26 cellular contexts compared by ENCODE assay signal in genomic region chr15:43183270-43183669, GRCh38. TPM values are rescaled to one million over a fixed set of nuclear protein-coding genes. Genes with fewer than 3 reads are reported as not detected.
A peak's percentile ranks its signal among the peaks of the same experiment; 100 is the strongest.
DNase-seq lines count a peak whose midpoint lies in the region; ATAC-seq and TF ChIP-seq lines count a peak whose summit lies in the region.
"Had no signal": no experiment of that assay in that cellular context is flagged by ENCODE, and none has a peak within 500 bp of the region (broad histone marks: within the 10 kb centered on the region; RNA-seq: fewer than 3 reads in every experiment).

No MANE protein-coding gene starts in this region.

- H3K4me3 ChIP-seq in CD4-positive, CD25-positive, alpha-beta regulatory T cell (ENCODE audit: low read depth, low read length): no peak overlapping the region
- H3K4me3 ChIP-seq in lower lobe of right lung: no peak overlapping the region
- H3K4me3 ChIP-seq: gastrocnemius medialis, GM12878, hepatocyte, skin epidermis had no signal

- H3K36me3 Mint-ChIP-seq in activated CD4-positive, alpha-beta T cell treated with anti-CD3 and anti-CD28 coated beads, Interleukin-2, amount 10 ng/mL, durations not matched to agents 24 days and 14 days (ENCODE audit: low read depth): peaks cover 28% of the 10 kb centered on the region
- peaks cover 5% of the 10 kb centered on the region for H3K36me3 Mint-ChIP-seq in CD4-positive, CD25-positive, alpha-beta regulatory T cell
- H3K36me3 Mint-ChIP-seq in activated B cell treated with CpG ODN at 0.5 μM for 24 hours (ENCODE audit: low read depth): peaks cover 61% of the 10 kb centered on the region
- no peaks in the 10 kb centered on the region for H3K36me3 Mint-ChIP-seq in mesothelial cell of epicardium
- H3K36me3 Mint-ChIP-seq: IgD-negative memory B cell had no signal

- H3K4me1 Mint-ChIP-seq in activated CD4-positive, alpha-beta T cell treated with anti-CD3 and anti-CD28 coated beads, Interleukin-2, amount 10 ng/mL, durations not matched to agents 24 days and 14 days: peaks cover 22% of the 10 kb centered on the region
- peaks cover 21 to 39% (median 34%) of the 10 kb centered on the region in 4 donors for H3K4me1 Mint-ChIP-seq in CD4-positive, CD25-positive, alpha-beta regulatory T cell
- H3K4me1 Mint-ChIP-seq in activated B cell treated with CpG ODN at 0.5 μM for 24 hours (peaks cover 27% of the 10 kb centered on the region), mesothelial cell of epicardium (peaks cover 9% of the 10 kb centered on the region)

- peaks cover 29% of the 10 kb centered on the region for H3K36me3 ChIP-seq in CD4-positive, CD25-positive, alpha-beta regulatory T cell (ENCODE audit: control insufficient read depth, insufficient read depth, low read length)
- peaks cover 57% of the 10 kb centered on the region for H3K36me3 ChIP-seq in lower lobe of right lung
- H3K36me3 ChIP-seq: gastrocnemius medialis had no signal

- peaks cover 25% of the 10 kb centered on the region for H3K4me1 ChIP-seq in CD4-positive, CD25-positive, alpha-beta regulatory T cell (ENCODE audit: control insufficient read depth, insufficient read depth, low read length, poor library complexity, severe bottlenecking)
- H3K4me1 ChIP-seq in lower lobe of right lung: peaks cover 22% of the 10 kb centered on the region

- H3K9me3 Mint-ChIP-seq in activated CD4-positive, alpha-beta T cell treated with anti-CD3 and anti-CD28 coated beads, Interleukin-2, amount 10 ng/mL, durations not matched to agents 24 days and 14 days: no peaks in the 10 kb centered on the region
- peaks cover 0 to 1% (median 0%) of the 10 kb centered on the region in 7 donors for H3K9me3 Mint-ChIP-seq in CD4-positive, CD25-positive, alpha-beta regulatory T cell
- no peaks in the 10 kb centered on the region for H3K9me3 Mint-ChIP-seq in activated B cell treated with CpG ODN at 0.5 μM for 24 hours
- no peaks in the 10 kb centered on the region for H3K9me3 Mint-ChIP-seq in mesothelial cell of epicardium
- H3K9me3 Mint-ChIP-seq: activated CD8-positive, alpha-beta T cell treated with anti-CD3 and anti-CD28 coated beads for 36 hours; IgD-negative memory B cell; stimulated activated naive CD8-positive, alpha-beta T cell treated with anti-CD3 and anti-CD28 coated beads, Interleukin-15, amount 100 ng/mL, for 72 hours had no signal

- no peak overlapping the region for H3K27ac ChIP-seq in CD4-positive, CD25-positive, alpha-beta regulatory T cell (ENCODE audit: insufficient read depth, low read length, poor library complexity, severe bottlenecking)
- no peak overlapping the region for H3K27ac ChIP-seq in lower lobe of right lung
- H3K27ac ChIP-seq: hepatocyte, skin epidermis had no signal

- H3K27me3 ChIP-seq in CD4-positive, CD25-positive, alpha-beta regulatory T cell (ENCODE audit: control insufficient read depth, insufficient read depth, low read length): no peaks in the 10 kb centered on the region
- no peaks in the 10 kb centered on the region for H3K27me3 ChIP-seq in lower lobe of right lung (ENCODE audit: low read depth)
- H3K27me3 ChIP-seq: gastrocnemius medialis, hepatocyte had no signal

- no peak overlapping the region for H3K4me3 Mint-ChIP-seq in activated CD4-positive, alpha-beta T cell treated with anti-CD3 and anti-CD28 coated beads, Interleukin-2, amount 10 ng/mL, durations not matched to agents 24 days and 14 days
- H3K4me3 Mint-ChIP-seq in CD4-positive, CD25-positive, alpha-beta regulatory T cell: peak overlapping the region in 2 of 4 donors; percentile 60 to 82
- H3K4me3 Mint-ChIP-seq in activated B cell treated with CpG ODN at 0.5 μM for 24 hours: no peak overlapping the region
- H3K4me3 Mint-ChIP-seq in mesothelial cell of epicardium: no peak overlapping the region
- H3K4me3 Mint-ChIP-seq: activated CD8-positive, alpha-beta T cell treated with anti-CD3 and anti-CD28 coated beads for 36 hours; stimulated activated naive CD8-positive, alpha-beta T cell treated with anti-CD3 and anti-CD28 coated beads, Interleukin-15, amount 100 ng/mL, for 72 hours had no signal

- H3K27ac Mint-ChIP-seq in activated CD4-positive, alpha-beta T cell treated with anti-CD3 and anti-CD28 coated beads, Interleukin-2, amount 10 ng/mL, durations not matched to agents 24 days and 14 days: no peak overlapping the region
- peak overlapping the region; percentile 34 to 97 (median 53) for H3K27ac Mint-ChIP-seq in CD4-positive, CD25-positive, alpha-beta regulatory T cell
- H3K27ac Mint-ChIP-seq in activated B cell treated with CpG ODN at 0.5 μM for 24 hours (peak overlapping the region; percentile 8), mesothelial cell of epicardium (peak overlapping the region; percentile 3)
- H3K27ac Mint-ChIP-seq: stimulated activated naive CD8-positive, alpha-beta T cell treated with anti-CD3 and anti-CD28 coated beads, Interleukin-15, amount 100 ng/mL, for 72 hours had no signal

- DNase-seq in activated CD4-positive, alpha-beta T cell treated with anti-CD3 and anti-CD28 coated beads, Interleukin-2, amount 10 ng/mL, durations not matched to agents 24 days and 14 days: peak; percentile 52
- no peak for DNase-seq in activated CD4-positive, alpha-beta T cell treated with anti-CD3 and anti-CD28 coated beads for 1 hour
- DNase-seq in CD4-positive, CD25-positive, alpha-beta regulatory T cell: no peak
- DNase-seq in activated B cell treated with CpG ODN at 0.5 μM for 24 hours (no peak), mesothelial cell of epicardium (ENCODE audit: low spot score in 2 of 2, unreplicated experiment in 2 of 2) (no peak), lower lobe of right lung (no peak), glomerular visceral epithelial cell (ENCODE audit: extremely low spot score) (no peak)
- DNase-seq in NK-92 treated with Interleukin-12 subunit alpha and Interleukin-12 subunit beta, amount 100 ng/mL, for 24 hours (lab: John Stamatoyannopoulos, UW): no peak
- DNase-seq: activated CD8-positive, alpha-beta T cell treated with anti-CD3 and anti-CD28 coated beads for 36 hours; activated effector memory CD4-positive, alpha-beta T cell treated with anti-CD3 and anti-CD28 coated beads, Interleukin-2, amount 50 U/mL, for 16 hours; central memory CD4-positive, alpha-beta T cell; dermis blood vessel endothelial cell; gastrocnemius medialis; NCI-H1105; NCI-H187 treated with DMSO at 0.1 percent for 48 hours; NCI-H2171 treated with DMSO at 0.1 percent for 48 hours; NCI-H510A; stimulated activated naive CD8-positive, alpha-beta T cell treated with anti-CD3 and anti-CD28 coated beads, Interleukin-15, amount 100 ng/mL, for 72 hours had no signal

- POLR2A ChIA-PET in activated B cell treated with CpG ODN at 0.5 μM for 24 hours (lab: Charles Lee): interaction anchor here (0.6 kb wide), 1 partner anchor 33 kb away, joined by 5 read pairs; no protein-coding TSS in a partner anchor

- no peaks in the 10 kb centered on the region for H3K27me3 Mint-ChIP-seq in activated CD4-positive, alpha-beta T cell treated with anti-CD3 and anti-CD28 coated beads, Interleukin-2, amount 10 ng/mL, durations not matched to agents 24 days and 14 days
- no peaks in the 10 kb centered on the region for H3K27me3 Mint-ChIP-seq in CD4-positive, CD25-positive, alpha-beta regulatory T cell
- no peaks in the 10 kb centered on the region for H3K27me3 Mint-ChIP-seq in activated B cell treated with CpG ODN at 0.5 μM for 24 hours
- H3K27me3 Mint-ChIP-seq in mesothelial cell of epicardium (ENCODE audit: low read depth): no peaks in the 10 kb centered on the region
- H3K27me3 Mint-ChIP-seq: activated CD8-positive, alpha-beta T cell treated with anti-CD3 and anti-CD28 coated beads for 36 hours; IgD-negative memory B cell; stimulated activated naive CD8-positive, alpha-beta T cell treated with anti-CD3 and anti-CD28 coated beads, Interleukin-15, amount 100 ng/mL, for 72 hours had no signal

- no peak for TF ChIP-seq CTCF in activated B cell treated with CpG ODN at 0.5 μM for 24 hours (IDR thresholded peaks at IDR 0.05)
- TF ChIP-seq CTCF in mesothelial cell of epicardium (IDR thresholded peaks at IDR 0.05; ENCODE audit: unreplicated experiment): no peak
- TF ChIP-seq CTCF in lower lobe of right lung (IDR thresholded peaks at IDR 0.05): no peak

- H3K9me3 ChIP-seq in CD4-positive, CD25-positive, alpha-beta regulatory T cell (ENCODE audit: control insufficient read depth in 2 of 2, low read length in 2 of 2): no peaks in the 10 kb centered on the region
- no peaks in the 10 kb centered on the region for H3K9me3 ChIP-seq in lower lobe of right lung
- H3K9me3 ChIP-seq: gastrocnemius medialis had no signal

- CTCF ChIA-PET in activated B cell treated with CpG ODN at 0.5 μM for 24 hours (lab: Charles Lee): no interaction called here

- ATAC-seq in CD4-positive, CD25-positive, alpha-beta regulatory T cell (ENCODE audit: low read depth in 2 of 2): no peak
- no peak for ATAC-seq in activated B cell treated with CpG ODN at 0.5 μM for 24 hours (ENCODE audit: low read depth)
- ATAC-seq in lower lobe of right lung: no peak
- ATAC-seq: activated CD8-positive, alpha-beta T cell treated with anti-CD3 and anti-CD28 coated beads for 36 hours; gastrocnemius medialis; GM12878; stimulated activated naive CD8-positive, alpha-beta T cell treated with anti-CD3 and anti-CD28 coated beads, Interleukin-15, amount 100 ng/mL, for 72 hours had no signal

- intact Hi-C loops in activated CD4-positive, alpha-beta T cell treated with anti-CD3 and anti-CD28 coated beads, Interleukin-2, amount 10 ng/mL, durations not matched to agents 24 days and 14 days (cut with micrococcal nuclease): loop anchor here (10.0 kb wide), 1 partner anchor 622 kb away; the partner anchor contains the start of genes HYPK and SERINC4
- intact Hi-C loops in activated B cell treated with CpG ODN at 0.5 μM for 24 hours (cut with micrococcal nuclease) (loop anchor here (10.0 kb wide), 1 partner anchor 908 kb away; the partner anchor contains the start of genes GANC and TMEM87A), lower lobe of right lung (cut with DNase I) (no loop called here)

RNA-seq across cellular contexts. Expression of gene CCNDBP1, which starts 1.9 kb away (rescaled TPM):
- 49.2 and 54.1 TPM in 2 replicates for total RNA-seq in activated CD4-positive, alpha-beta T cell treated with anti-CD3 and anti-CD28 coated beads, Interleukin-2, amount 10 ng/mL, durations not matched to agents 24 days and 14 days
- 111 TPM for total RNA-seq in CD4-positive, CD25-positive, alpha-beta regulatory T cell
- 100 to 1,000 TPM; 301 to 352 (median 314) TPM for polyA plus RNA-seq in CD4-positive, CD25-positive, alpha-beta regulatory T cell
- total RNA-seq in activated B cell treated with CpG ODN at 0.5 μM for 24 hours: 65.6 and 67.2 TPM in 2 replicates
- 29.3 to 31.2 TPM (median 29.5 TPM) in 3 replicates for total RNA-seq in mesothelial cell of epicardium
- 71.0 TPM for total RNA-seq in lower lobe of right lung

RNA-seq across cellular contexts. Expression of gene EPB42, which starts 37.5 kb away (rescaled TPM):
- not detected in 2 replicates for total RNA-seq in activated CD4-positive, alpha-beta T cell treated with anti-CD3 and anti-CD28 coated beads, Interleukin-2, amount 10 ng/mL, durations not matched to agents 24 days and 14 days
- not detected for total RNA-seq in CD4-positive, CD25-positive, alpha-beta regulatory T cell
- polyA plus RNA-seq in CD4-positive, CD25-positive, alpha-beta regulatory T cell: under 1 TPM in 1 of 4 donors, not detected in 3; 0.53 TPM
- total RNA-seq in activated B cell treated with CpG ODN at 0.5 μM for 24 hours (not detected in 2 replicates), mesothelial cell of epicardium (0.13 TPM in 1 of 3 replicates, not detected in the others), lower lobe of right lung (not detected)
- total RNA-seq: activated CD8-positive, alpha-beta T cell treated with anti-CD3 and anti-CD28 coated beads for 36 hours; dermis blood vessel endothelial cell; fibroblast of lung; gastrocnemius medialis; GM12878; H4; lung microvascular endothelial cell; SK-MEL-5 had no signal
- polyA plus RNA-seq: fibroblast of lung, GM12878, IgD-negative memory B cell had no signal

RNA-seq across cellular contexts. Expression of gene TMEM62, which starts 49.9 kb away (rescaled TPM):
- 14.7 and 18.7 TPM in 2 replicates for total RNA-seq in activated CD4-positive, alpha-beta T cell treated with anti-CD3 and anti-CD28 coated beads, Interleukin-2, amount 10 ng/mL, durations not matched to agents 24 days and 14 days
- 30.0 TPM for total RNA-seq in CD4-positive, CD25-positive, alpha-beta regulatory T cell
- polyA plus RNA-seq in CD4-positive, CD25-positive, alpha-beta regulatory T cell: 10 to 100 TPM; 11.4 to 18.1 (median 14.2) TPM
- total RNA-seq in activated B cell treated with CpG ODN at 0.5 μM for 24 hours (38.3 and 52.2 TPM in 2 replicates), mesothelial cell of epicardium (12.4 to 13.4 TPM (median 12.9 TPM) in 3 replicates), lower lobe of right lung (26.2 TPM)
